ENCODE assay signal across 8 cellular contexts in genomic region chr10:35336084-35336831, GRCh38. TPM values are rescaled to one million over a fixed set of nuclear protein-coding genes. Genes with fewer than 3 reads are reported as not detected.
DNase-seq lines count a peak whose midpoint lies in the region; ATAC-seq, FAIRE-seq and TF ChIP-seq lines count a peak whose summit lies in the region.

Gene CCNY, plus strand, starts transcription at chr10:35336509. Its CDS starts 545 bp downstream, at chr10:35337054.

- intact Hi-C loops in kidney (cut with DNase I): no loop called here

- TF ChIP-seq POLR2A in GM18505 (IDR thresholded peaks at IDR 0.05; ENCODE audit: borderline replicate concordance, extremely low read depth, insufficient read depth, insufficient read length): peak; percentile 77

- peak within 1 kb of the TSS; percentile 75 to 78 for H3K4me3 ChIP-seq in kidney (ENCODE audit: low read length in 2 of 2)

- TF ChIP-seq CTCF in kidney (IDR thresholded peaks at IDR 0.05; ENCODE audit: borderline replicate concordance, extremely low read depth, insufficient read depth): no peak

- H3K27ac ChIP-seq in kidney (ENCODE audit: low read depth in 2 of 2, low read length in 2 of 2): peak within 1 kb of the TSS; percentile 57 to 63

- H3K36me3 ChIP-seq in kidney (ENCODE audit: control insufficient read depth in 1 of 2, insufficient read depth in 2 of 2, low read length in 2 of 2): peaks cover 0 to 2% of the 10 kb centered on the region in 2 donors

- ATAC-seq in GM18505 (IDR thresholded peaks at IDR 0.05; ENCODE audit: unreplicated experiment): peak; percentile 69
- ATAC-seq in HG02610 (IDR thresholded peaks at IDR 0.05; ENCODE audit: unreplicated experiment): peak; percentile 63

- H3K9ac ChIP-seq in kidney (ENCODE audit: low read length in 2 of 2): peak within 1 kb of the TSS; percentile 67 to 78

- no peaks in the 10 kb centered on the region for H3K9me3 ChIP-seq in kidney (ENCODE audit: control insufficient read depth in 1 of 2, low read length in 2 of 2)

- no peak for FAIRE-seq in kidney (lab: Jason Lieb, UNC)

- H3K4me1 ChIP-seq in kidney (ENCODE audit: control insufficient read depth in 1 of 2, insufficient read depth in 1 of 2, low read depth in 1 of 2, low read length in 2 of 2): peaks cover 9 to 20% of the 10 kb centered on the region in 2 donors

- DNase-seq in NCI-H1105 (lab: John Stamatoyannopoulos, UW): peak; percentile 14
- peak; percentile 52 for DNase-seq in activated CD4-positive, CD25-positive, alpha-beta regulatory T cell treated with anti-CD3 and anti-CD28 coated beads, Interleukin-2, amount 50 U/mL, for 16 hours (ENCODE audit: low read depth, low spot score)
- DNase-seq in central memory CD4-positive, alpha-beta T cell: peak; percentile 72
- DNase-seq in kidney: peak; percentile 93
- peak; percentile 61 to 78 for DNase-seq in stimulated activated CD4-positive, alpha-beta T cell treated with anti-CD3 and anti-CD28 coated beads, Interleukin-15, amount 100 ng/mL, for 1 hour (ENCODE audit: low read depth in 1 of 2, low spot score in 1 of 2)
- DNase-seq in DMS153 treated with DMSO at 0.1 percent for 48 hours (lab: John Stamatoyannopoulos, UW; ENCODE audit: unreplicated experiment): no peak

RNA-seq across cellular contexts. Expression of gene CCNY, which starts in this region (rescaled TPM):
- total RNA-seq in kidney: 77.2 TPM
- polyA plus RNA-seq in kidney (ENCODE audit: insufficient read depth, low read depth, low replicate concordance): 45.6 TPM
